8 cellular contexts compared by ENCODE assay signal in genomic region chr21:17783816-17784598, GRCh38. TPM values are rescaled to one million over a fixed set of nuclear protein-coding genes. Genes with fewer than 3 reads are reported as not detected.
DNase-seq lines count a peak whose midpoint lies in the region; ATAC-seq, FAIRE-seq and TF ChIP-seq lines count a peak whose summit lies in the region.

No MANE protein-coding gene starts in this region.

- peak overlapping the region; percentile 82 for H3K4me2 ChIP-seq in Loucy (ENCODE audit: low read depth, low read length, poor library complexity, severe bottlenecking)
- no peak overlapping the region for H3K4me2 ChIP-seq in keratinocyte (ENCODE audit: control insufficient read depth, extremely low read depth, insufficient read depth, low read depth, low read length)

- H3K79me2 ChIP-seq in Loucy (ENCODE audit: insufficient read depth, low read length) = peaks cover 6% of the 10 kb centered on the region; the same call in 1 of the 2 replicates
- H3K79me2 ChIP-seq in keratinocyte (ENCODE audit: control insufficient read depth, insufficient read depth, low read length) = no peaks in the 10 kb centered on the region

- dilution Hi-C loops in keratinocyte (cut with MboI; ENCODE audit: extremely low pct_ligation_motif_present, low sequenced_read_pairs) = no loop called here

- peaks cover 22% of the 10 kb centered on the region for H3K36me3 ChIP-seq in Loucy (ENCODE audit: insufficient read depth, low read length)
- H3K36me3 ChIP-seq in keratinocyte (ENCODE audit: control insufficient read depth in 2 of 2, extremely low read depth in 1 of 2, insufficient read depth in 2 of 2, low read length in 2 of 2) = peaks cover 2 to 3% of the 10 kb centered on the region in 2 experiments

- H2AFZ ChIP-seq in Loucy (ENCODE audit: low read length) (no peak overlapping the region; the same call in 1 of the 2 replicates), keratinocyte (ENCODE audit: control insufficient read depth, low read length) (no peak overlapping the region)

- H3K9me3 ChIP-seq in Loucy (ENCODE audit: insufficient read depth, low read depth, low read length) = no peaks in the 10 kb centered on the region; the same call in 1 of the 2 replicates
- no peaks in the 10 kb centered on the region for H3K9me3 ChIP-seq in keratinocyte (ENCODE audit: control insufficient read depth, low read depth, low read length)

- H3K27me3 ChIP-seq in Loucy (ENCODE audit: insufficient read depth, low read length, poor library complexity, severe bottlenecking) (no peaks in the 10 kb centered on the region), keratinocyte (ENCODE audit: control insufficient read depth, extremely low read depth, insufficient read depth, low read length) (no peaks in the 10 kb centered on the region)

- no peak for DNase-seq in keratinocyte (ENCODE audit: low read depth, low spot score)
- DNase-seq in NCI-H69 (lab: John Stamatoyannopoulos, UW) = no peak
- no peak for DNase-seq in NK-92 treated with Interleukin-12 subunit alpha and Interleukin-12 subunit beta, amount 100 ng/mL, for 24 hours (lab: John Stamatoyannopoulos, UW)
- no peak for DNase-seq in NCI-H146 treated with DMSO at 0.1 percent for 48 hours (lab: John Stamatoyannopoulos, UW; ENCODE audit: unreplicated experiment)
- no peak for DNase-seq in NCI-H1048 (lab: John Stamatoyannopoulos, UW)

- no peak overlapping the region for H3K27ac ChIP-seq in keratinocyte (ENCODE audit: control insufficient read depth, insufficient read depth, low read length)

- H3K9me1 ChIP-seq in keratinocyte (ENCODE audit: control insufficient read depth, extremely low read depth, insufficient read depth, low read length) = no peaks in the 10 kb centered on the region

- H3K9me2 ChIP-seq in Loucy (replicated peaks; ENCODE audit: low read depth, low read length) = no peaks in the 10 kb centered on the region

- H3K4me3 ChIP-seq in Loucy (ENCODE audit: low read length, poor library complexity, severe bottlenecking) = peak overlapping the region; percentile 65
- H3K4me3 ChIP-seq in keratinocyte (ENCODE audit: control insufficient read depth in 2 of 3, extremely low read depth in 1 of 3, insufficient read depth in 2 of 3, low read depth in 1 of 3, low read length in 3 of 3) = no peak overlapping the region

- ATAC-seq in GM18505 (IDR thresholded peaks at IDR 0.05; ENCODE audit: unreplicated experiment) (peak; percentile 48), GM21619 (IDR thresholded peaks at IDR 0.05; ENCODE audit: unreplicated experiment) (peak; percentile 52)

- peak overlapping the region; percentile 74 for H3K9ac ChIP-seq in Loucy (ENCODE audit: low read depth, low read length, poor library complexity, severe bottlenecking)
- H3K9ac ChIP-seq in keratinocyte (ENCODE audit: control insufficient read depth, extremely low read depth, insufficient read depth, low read length) = no peak overlapping the region

- H3K4me1 ChIP-seq in Loucy (ENCODE audit: insufficient read depth, low read length, poor library complexity, severe bottlenecking) (peaks cover 96% of the 10 kb centered on the region), keratinocyte (ENCODE audit: control insufficient read depth, extremely low read depth, insufficient read depth, low read length) (peaks cover 16% of the 10 kb centered on the region)

- FAIRE-seq in keratinocyte (lab: Jason Lieb, UNC) = peak; percentile 44

- TF ChIP-seq CTCF in Loucy (conservative IDR thresholded peaks at IDR 0.05; ENCODE audit: low read length) (no peak), keratinocyte (optimal IDR thresholded peaks at IDR 0.05 in 1 of 3, IDR thresholded peaks at IDR 0.05 in 1 of 3, conservative IDR thresholded peaks at IDR 0.05 in 1 of 3; ENCODE audit: extremely low read depth in 1 of 3, insufficient read depth in 2 of 3, low read length in 3 of 3) (no peak)

- no peak for TF ChIP-seq POLR2A in GM18505 (IDR thresholded peaks at IDR 0.05; ENCODE audit: borderline replicate concordance, extremely low read depth, insufficient read depth, insufficient read length)

- no peaks in the 10 kb centered on the region for H4K20me1 ChIP-seq in Loucy (ENCODE audit: insufficient read depth, low read length, poor library complexity, severe bottlenecking)
- no peaks in the 10 kb centered on the region for H4K20me1 ChIP-seq in keratinocyte (ENCODE audit: control insufficient read depth, extremely low read depth, insufficient read depth, low read length)

- H3F3A ChIP-seq in Loucy (ENCODE audit: low read depth) = peaks cover 27% of the 10 kb centered on the region

RNA-seq across cellular contexts. Expression of gene C21orf91, which starts 35.1 kb away (rescaled TPM):
- 13.6 to 28.2 TPM (median 18.7 TPM) in 3 replicates for polyA plus RNA-seq in keratinocyte
- polyA plus RNA-seq in keratinocyte (2011; ENCODE audit: low read depth) = 17.3 TPM
- 9.3 and 26.4 TPM in 2 replicates for polyA plus RNA-seq in keratinocyte (2011; cell fraction: cytosol; rRNA removed)
- 9.6 and 15.5 TPM in 2 replicates for polyA plus RNA-seq in keratinocyte (2011; cell fraction: nucleus; rRNA removed)
- polyA plus RNA-seq in keratinocyte (2012; ENCODE audit: low replicate concordance) = 13.6 and 24.2 TPM in 2 replicates
- polyA minus RNA-seq in keratinocyte = 3.9 to 42.6 TPM (median 20.6 TPM) in 3 replicates
- polyA minus RNA-seq in keratinocyte (2011; cell fraction: cytosol; rRNA and poly(A)+ RNA removed) = 16.3 TPM
- 6.6 and 17.8 TPM in 2 replicates for polyA minus RNA-seq in keratinocyte (2011; cell fraction: nucleus; rRNA and poly(A)+ RNA removed)
